24 cellular contexts compared by ENCODE assay signal in the genomic region with DNA sequence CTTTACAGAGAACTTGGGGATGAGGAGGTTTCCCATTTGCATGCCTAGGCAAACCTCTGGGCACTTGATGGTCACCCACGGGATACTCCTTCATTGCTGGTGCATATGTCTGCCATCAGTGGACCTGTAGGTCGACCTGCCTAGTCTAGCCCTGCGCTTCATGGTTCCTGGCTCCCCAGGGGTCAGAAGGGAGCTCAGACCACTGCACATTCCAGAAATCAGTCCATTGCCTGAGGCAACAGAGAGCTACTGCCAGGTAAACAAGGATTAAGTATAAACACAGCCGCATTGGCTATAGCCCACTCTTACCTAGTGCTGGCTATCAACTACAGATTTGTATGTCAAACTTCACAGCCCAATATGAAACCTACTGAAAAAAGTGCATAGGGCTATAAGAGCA.
"Had no signal": no experiment of that assay in that cellular context is flagged by ENCODE, and none has a peak within 500 bp of the region (broad histone marks: within the 10 kb centered on the region; RNA-seq: fewer than 3 reads in every experiment).

No MANE protein-coding gene starts in this region.

- H3K27ac ChIP-seq: left ventricle myocardium inferior, neutrophil, ovary, right lobe of liver, thoracic aorta had no signal

- ATAC-seq: activated naive CD4-positive, alpha-beta T cell treated with anti-CD3 and anti-CD28 coated beads, Interleukin-2, amount 50 U/mL, for 72 hours; activated T-cell treated with anti-CD3 and anti-CD28 coated beads, Interleukin-2, amount 50 U/mL, for 72 hours; right lobe of liver; stimulated activated effector memory CD8-positive, alpha-beta T cell treated with anti-CD3 and anti-CD28 coated beads, Interleukin-12 subunit alpha, Interleukin-12 subunit beta, amount 100 ng/mL, for 72 hours had no signal

- H3K4me1 ChIP-seq: left ventricle myocardium inferior, right lobe of liver had no signal

- H3K27me3 ChIP-seq: neutrophil, ovary, right lobe of liver had no signal

- H3K27ac Mint-ChIP-seq: activated naive CD4-positive, alpha-beta T cell treated with anti-CD3 and anti-CD28 coated beads, Interleukin-2, amount 50 U/mL, for 72 hours; activated T-cell treated with anti-CD3 and anti-CD28 coated beads, Interleukin-2, amount 50 U/mL, for 72 hours; nephron; progenitor cell of endocrine pancreas; stimulated activated effector memory CD8-positive, alpha-beta T cell treated with anti-CD3 and anti-CD28 coated beads, Interleukin-12 subunit alpha, Interleukin-12 subunit beta, amount 100 ng/mL, for 72 hours; stimulated activated naive CD8-positive, alpha-beta T cell treated with anti-CD3 and anti-CD28 coated beads, Interleukin-15, Interleukin-2, amounts not matched to agents 100 ng/mL and 50 ng/mL, for 24 hours had no signal

- H3K36me3 ChIP-seq: left ventricle myocardium inferior, neutrophil, ovary, right lobe of liver, thoracic aorta had no signal

- H3K4me1 Mint-ChIP-seq: nephron; stimulated activated effector memory CD8-positive, alpha-beta T cell treated with anti-CD3 and anti-CD28 coated beads, Interleukin-12 subunit alpha, Interleukin-12 subunit beta, amount 100 ng/mL, for 72 hours had no signal

- H3K4me3 Mint-ChIP-seq: activated T-cell treated with anti-CD3 and anti-CD28 coated beads, Interleukin-2, amount 50 U/mL, for 72 hours; nephron; stimulated activated effector memory CD8-positive, alpha-beta T cell treated with anti-CD3 and anti-CD28 coated beads, Interleukin-12 subunit alpha, Interleukin-12 subunit beta, amount 100 ng/mL, for 72 hours; stimulated activated naive CD8-positive, alpha-beta T cell treated with anti-CD3 and anti-CD28 coated beads, Interleukin-15, Interleukin-2, amounts not matched to agents 100 ng/mL and 50 ng/mL, for 24 hours had no signal

- DNase-seq: activated CD4-positive, alpha-beta T cell treated with anti-CD3 and anti-CD28 coated beads for 4 hours; activated CD4-positive, alpha-beta T cell treated with anti-CD3 and anti-CD28 coated beads, Interleukin-2, amount 50 U/mL, for 4 hours; activated naive CD4-positive, alpha-beta T cell; activated T-cell treated with anti-CD3 and anti-CD28 coated beads for 4 hours; activated T-cell treated with anti-CD3 and anti-CD28 coated beads, Interleukin-2, amount 50 U/mL, for 72 hours; anterior cingulate cortex; effector memory CD4-positive, alpha-beta T cell; erythroblast; head of caudate nucleus; hypothalamus; left ventricle myocardium inferior; ovary; right lobe of liver; stimulated activated CD4-positive, alpha-beta T cell treated with anti-CD3 and anti-CD28 coated beads, Interleukin-12 subunit alpha, Interleukin-12 subunit beta, amount 100 ng/mL, for 4 hours; stimulated activated CD4-positive, alpha-beta T cell treated with anti-CD3 and anti-CD28 coated beads, Interleukin-4, amount 100 ng/mL, for 24 hours had no signal

- H3K9me3 ChIP-seq: neutrophil, ovary, right lobe of liver had no signal

- H3K36me3 Mint-ChIP-seq: stimulated activated effector memory CD8-positive, alpha-beta T cell treated with anti-CD3 and anti-CD28 coated beads, Interleukin-12 subunit alpha, Interleukin-12 subunit beta, amount 100 ng/mL, for 72 hours had no signal

- H3K27me3 Mint-ChIP-seq: progenitor cell of endocrine pancreas; stimulated activated naive CD8-positive, alpha-beta T cell treated with anti-CD3 and anti-CD28 coated beads, Interleukin-15, Interleukin-2, amounts not matched to agents 100 ng/mL and 50 ng/mL, for 24 hours had no signal

- FAIRE-seq: colon had no signal

- H3K4me3 ChIP-seq: left ventricle myocardium inferior, lung, ovary, right lobe of liver, thoracic aorta had no signal
